8 cellular contexts compared by ENCODE assay signal in genomic region chr16:89507834-89508590, GRCh38. TPM values are rescaled to one million over a fixed set of nuclear protein-coding genes. Genes with fewer than 3 reads are reported as not detected.
A peak's percentile ranks its signal among the peaks of the same experiment; 100 is the strongest.
DNase-seq lines count a peak whose midpoint lies in the region; ATAC-seq, FAIRE-seq and TF ChIP-seq lines count a peak whose summit lies in the region.

Gene SPG7 (plus strand): TSS chr16:89508403. CDS start chr16:89508418, 15 bp downstream.

- DNase-seq in Calu3 (peak; percentile 96), HTR-8/SVneo (ENCODE audit: insufficient read length, low spot score) (peak; percentile 91), OCI-LY7 (ENCODE audit: low spot score) (peak; percentile 89), activated T-cell treated with anti-CD3 and anti-CD28 coated beads for 1 hour (ENCODE audit: low read depth) (peak; percentile 84), epithelial cell of esophagus (ENCODE audit: low read depth) (peak; percentile 91), mucosa of descending colon (peak; percentile 89 to 95 (median 91))
- peak; percentile 71 to 77 for DNase-seq in stimulated activated CD8-positive, alpha-beta memory T cell treated with anti-CD3 and anti-CD28 coated beads, Interleukin-4, amount 100 ng/mL, for 1 hour (ENCODE audit: low read depth in 2 of 2, low spot score in 1 of 2)

- H3K4me2 ChIP-seq in OCI-LY7 (ENCODE audit: low read length): peak within 1 kb of the TSS; percentile 96

- peak within 1 kb of the TSS; percentile 79 for H3K4me3 ChIP-seq in OCI-LY7 (ENCODE audit: low read depth, low read length, poor library complexity, severe bottlenecking)
- H3K4me3 ChIP-seq in epithelial cell of esophagus (ENCODE audit: low read length): peak within 1 kb of the TSS; percentile 90
- H3K4me3 ChIP-seq in mucosa of descending colon: peak within 1 kb of the TSS; percentile 59

- peaks cover 27% of the 10 kb centered on the region; the same call in 1 of the 2 replicates for H3K79me2 ChIP-seq in OCI-LY7 (ENCODE audit: insufficient read depth, low read depth, low read length)

- no peaks in the 10 kb centered on the region for H3K9me3 Mint-ChIP-seq in Calu3 (ENCODE audit: low read depth, unreplicated experiment)

- H3K4me1 ChIP-seq in OCI-LY7 (ENCODE audit: insufficient read depth, low read length, poor library complexity, severe bottlenecking): peaks cover 36% of the 10 kb centered on the region
- H3K4me1 ChIP-seq in mucosa of descending colon (ENCODE audit: low read depth): peaks cover 45% of the 10 kb centered on the region

- peaks cover 20% of the 10 kb centered on the region for H3K4me1 Mint-ChIP-seq in Calu3 (ENCODE audit: low read depth, unreplicated experiment)

- H3K9me3 ChIP-seq in OCI-LY7 (ENCODE audit: low read length) (no peaks in the 10 kb centered on the region), mucosa of descending colon (no peaks in the 10 kb centered on the region)

- no peaks in the 10 kb centered on the region for H3K27me3 Mint-ChIP-seq in Calu3 (ENCODE audit: unreplicated experiment)

- peaks cover 67% of the 10 kb centered on the region for H3K36me3 Mint-ChIP-seq in Calu3 (ENCODE audit: insufficient read depth, unreplicated experiment)

- H3K9me2 ChIP-seq in OCI-LY7 (ENCODE audit: insufficient read depth, low read length): no peaks in the 10 kb centered on the region

- POLR2A ChIA-PET in OCI-LY7 (lab: Charles Lee): interaction anchor here (0.6 to 1.3 kb wide), 2 partner anchors 11 to 21 kb away, joined by 3 to 5 read pairs; no protein-coding TSS in a partner anchor

- peak; percentile 72 for FAIRE-seq in HTR-8/SVneo (lab: Jason Lieb, UNC)

- peak; percentile 54 for ATAC-seq in GM21367 (IDR thresholded peaks at IDR 0.05; ENCODE audit: unreplicated experiment)
- peak; percentile 88 for ATAC-seq in mucosa of descending colon

- CTCF ChIA-PET in Calu3 (lab: Charles Lee) (interaction anchor here (0.6 to 2.5 kb wide), 9 partner anchors 17 to 237 kb away, joined by 3 to 8 read pairs (median 3); no protein-coding TSS in a partner anchor), OCI-LY7 (lab: Charles Lee; ENCODE audit: unreplicated experiment) (no interaction called here)

- H3K27ac ChIP-seq in OCI-LY7 (ENCODE audit: low read depth, low read length, poor library complexity, severe bottlenecking): peak within 1 kb of the TSS; percentile 74

- no peaks in the 10 kb centered on the region for H4K20me1 ChIP-seq in OCI-LY7 (ENCODE audit: insufficient read depth, low read length)

- H2AFZ ChIP-seq in OCI-LY7 (ENCODE audit: low read length): peak within 1 kb of the TSS; percentile 45; the same call in 1 of the 2 replicates

- no TSS peak for BruUV-seq in Calu3 (replicated peaks; lab: Mats Ljungman, UMichigan)
- no TSS peak for BruUV-seq in OCI-LY7 (replicated peaks; lab: Mats Ljungman, UMichigan)

- intact Hi-C loops in Calu3 (cut with micrococcal nuclease; ENCODE audit: unreplicated experiment): loop anchor here (5.0 kb wide), 1 partner anchor 176 kb away; no protein-coding TSS in a partner anchor
- intact Hi-C loops in OCI-LY7 (cut with micrococcal nuclease; ENCODE audit: unreplicated experiment): loop anchor here (2.0 to 5.0 kb wide), 3 partner anchors 175 to 267 kb away; no protein-coding TSS in a partner anchor
- intact Hi-C loops in mucosa of descending colon (cut with DNase I, micrococcal nuclease): no loop called here

- peak within 1 kb of the TSS; percentile 64 for H3K4me3 Mint-ChIP-seq in Calu3 (ENCODE audit: low read depth, unreplicated experiment)

- H3K36me3 ChIP-seq in OCI-LY7 (ENCODE audit: insufficient read depth, low read length) (peaks cover 19% of the 10 kb centered on the region), mucosa of descending colon (ENCODE audit: low read depth) (peaks cover under 1% of the 10 kb centered on the region)

- TF ChIP-seq CTCF in Calu3 (IDR thresholded peaks at IDR 0.05; ENCODE audit: unreplicated experiment): no peak
- TF ChIP-seq CTCF in OCI-LY7 (conservative IDR thresholded peaks at IDR 0.05; ENCODE audit: low read length): 0 out of 2 replicates have a peak, but pooled peaks have one; percentile 9
- TF ChIP-seq CTCF in epithelial cell of esophagus (IDR thresholded peaks at IDR 0.05; ENCODE audit: insufficient read depth, low read depth, low read length, missing control alignments): no peak
- TF ChIP-seq CTCF in mucosa of descending colon (IDR thresholded peaks at IDR 0.05): no peak

- peak within 1 kb of the TSS; percentile 94 for H3K27ac Mint-ChIP-seq in Calu3 (ENCODE audit: unreplicated experiment)

RNA-seq across cellular contexts. Expression of gene SPG7, which starts in this region (rescaled TPM):
- total RNA-seq in Calu3 (2022) (174 and 186 TPM in 2 replicates), OCI-LY7 (2022) (106 and 121 TPM in 2 replicates), mucosa of descending colon (100 to 1,000 TPM; 112 to 137 (median 121) TPM)
- 77.6 and 92.7 TPM in 2 replicates for total RNA-seq in OCI-LY7 (2014; rRNA removed; shearing (Covaris generic))

Comparison
In these comparisons a context has a peak if more than half of its experiments do, and no peak if none do; other contexts are left out.
1. Peak in every context shown above with its lines: DNase-seq, ATAC-seq, H3K4me3 ChIP-seq and H3K27ac ChIP-seq.
2. intact Hi-C loops: an anchor here in Calu3 (5.0 kb wide) and OCI-LY7 (2.0 to 5.0 kb wide); none called in mucosa of descending colon.